Comparison of ENCODE assay signal across 6 cellular contexts in the genomic region with DNA sequence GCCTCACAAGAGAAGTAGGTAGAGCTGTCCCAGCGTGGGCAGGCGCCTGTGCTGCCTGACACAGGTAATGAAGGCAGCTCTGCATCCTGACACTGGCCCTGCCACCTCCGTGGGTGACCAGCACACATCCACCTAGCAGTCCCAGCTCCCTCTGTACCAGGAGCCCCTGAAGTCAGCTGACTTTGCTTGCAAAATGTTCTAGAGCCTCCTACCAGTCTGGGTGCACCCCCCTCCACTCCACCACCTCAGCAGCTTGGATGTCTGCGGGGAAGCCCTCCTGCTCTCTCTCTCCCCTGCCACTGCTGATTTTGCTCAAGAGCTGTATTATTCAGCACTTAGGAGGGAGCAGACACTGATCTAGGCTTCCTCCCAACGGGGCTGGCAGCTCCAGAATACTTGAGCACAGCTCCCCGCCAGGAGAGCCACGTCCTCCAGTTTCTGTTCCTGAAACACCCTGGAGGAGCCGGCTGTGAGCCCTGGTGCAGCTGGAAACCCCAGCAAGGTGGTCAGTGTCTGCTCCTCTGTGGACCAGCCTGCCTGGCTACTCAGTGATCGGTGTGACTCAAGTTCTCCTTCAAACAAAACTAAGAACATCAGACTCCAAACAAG. TPM values are rescaled to one million over a fixed set of nuclear protein-coding genes. Genes with fewer than 3 reads are reported as not detected.
DNase-seq lines count a peak whose midpoint lies in the region; ATAC-seq and TF ChIP-seq lines count a peak whose summit lies in the region.

No MANE protein-coding gene starts in this region.

- no peak for ATAC-seq in body of pancreas
- no peak for ATAC-seq in GM21786 (IDR thresholded peaks at IDR 0.05; ENCODE audit: unreplicated experiment)
- no peak for ATAC-seq in HG03442 (IDR thresholded peaks at IDR 0.05; ENCODE audit: unreplicated experiment)

- no peaks in the 10 kb centered on the region for H3K9me3 Mint-ChIP-seq in activated CD4-positive, alpha-beta T cell treated with anti-CD3 and anti-CD28 coated beads, Interleukin-2, amount 10 ng/mL, durations not matched to agents 24 days and 14 days
- H3K9me3 Mint-ChIP-seq in nephron: no peaks in the 10 kb centered on the region

- peak in 2 of 3 donors; percentile 21 to 39 for TF ChIP-seq POLR2A in body of pancreas (IDR thresholded peaks at IDR 0.05)

- no peaks in the 10 kb centered on the region for H3K36me3 ChIP-seq in body of pancreas (replicated peaks in 1 of 2; ENCODE audit: insufficient read depth in 1 of 2, low read depth in 2 of 2)

- H3K4me1 ChIP-seq in body of pancreas: peaks cover 34% of the 10 kb centered on the region

- peak overlapping the region; percentile 81 for H3K4me3 Mint-ChIP-seq in activated CD4-positive, alpha-beta T cell treated with anti-CD3 and anti-CD28 coated beads, Interleukin-2, amount 10 ng/mL, durations not matched to agents 24 days and 14 days
- peak overlapping the region; percentile 80 to 85 (median 84) for H3K4me3 Mint-ChIP-seq in nephron

- H3K27ac Mint-ChIP-seq in activated CD4-positive, alpha-beta T cell treated with anti-CD3 and anti-CD28 coated beads, Interleukin-2, amount 10 ng/mL, durations not matched to agents 24 days and 14 days: peak overlapping the region; percentile 87
- peak overlapping the region in 1 of 3 experiments; percentile 67 for H3K27ac Mint-ChIP-seq in nephron

- H3K4me1 Mint-ChIP-seq in activated CD4-positive, alpha-beta T cell treated with anti-CD3 and anti-CD28 coated beads, Interleukin-2, amount 10 ng/mL, durations not matched to agents 24 days and 14 days: peaks cover 44% of the 10 kb centered on the region
- peaks cover 20% of the 10 kb centered on the region for H3K4me1 Mint-ChIP-seq in nephron

- no peaks in the 10 kb centered on the region for H3K27me3 Mint-ChIP-seq in activated CD4-positive, alpha-beta T cell treated with anti-CD3 and anti-CD28 coated beads, Interleukin-2, amount 10 ng/mL, durations not matched to agents 24 days and 14 days
- no peaks in the 10 kb centered on the region for H3K27me3 Mint-ChIP-seq in nephron (ENCODE audit: low read depth)

- peaks cover 17% of the 10 kb centered on the region for H3K36me3 Mint-ChIP-seq in activated CD4-positive, alpha-beta T cell treated with anti-CD3 and anti-CD28 coated beads, Interleukin-2, amount 10 ng/mL, durations not matched to agents 24 days and 14 days (ENCODE audit: low read depth)
- H3K36me3 Mint-ChIP-seq in nephron (ENCODE audit: low read depth): no peaks in the 10 kb centered on the region

- H3K4me3 ChIP-seq in body of pancreas: peak overlapping the region; percentile 27 to 69

- WGBS in body of pancreas, 2 donors: 15 to 18% methylated on average over 8 to 9 of the region's 9 CpGs

- H3K27me3 ChIP-seq in body of pancreas: no peaks in the 10 kb centered on the region

- no peak for TF ChIP-seq CTCF in body of pancreas (IDR thresholded peaks at IDR 0.05)
- no peak for TF ChIP-seq CTCF in nephron (IDR thresholded peaks at IDR 0.05; ENCODE audit: unreplicated experiment in 3 of 3)

- H3K9me3 ChIP-seq in body of pancreas: no peaks in the 10 kb centered on the region

- intact Hi-C loops in activated CD4-positive, alpha-beta T cell treated with anti-CD3 and anti-CD28 coated beads, Interleukin-2, amount 10 ng/mL, durations not matched to agents 24 days and 14 days (cut with micrococcal nuclease): loop anchor here (2.0 kb wide), 1 partner anchor 78 kb away; no protein-coding TSS in a partner anchor
- intact Hi-C loops in body of pancreas (cut with DNase I): no loop called here

- H3K27ac ChIP-seq in body of pancreas: peak overlapping the region in 3 of 4 donors; percentile 42 to 89 (median 83)

- DNase-seq in activated CD4-positive, alpha-beta T cell treated with anti-CD3 and anti-CD28 coated beads, Interleukin-2, amount 10 ng/mL, durations not matched to agents 24 days and 14 days: peak; percentile 76
- no peak for DNase-seq in activated CD4-positive, alpha-beta T cell treated with anti-CD3 and anti-CD28 coated beads for 4 hours
- peak in 1 of 4 donors; percentile 56 for DNase-seq in body of pancreas

RNA-seq across cellular contexts. Expression of a gene that starts 1.0 kb away (rescaled TPM):
- 47.3 and 49.7 TPM in 2 replicates for total RNA-seq in activated CD4-positive, alpha-beta T cell treated with anti-CD3 and anti-CD28 coated beads, Interleukin-2, amount 10 ng/mL, durations not matched to agents 24 days and 14 days
- total RNA-seq in body of pancreas: 10 to 100 TPM; 16.6 to 27.7 TPM

RNA-seq across cellular contexts. Expression of a gene that starts 1.1 kb away (rescaled TPM):
- 68.8 and 69.9 TPM in 2 replicates for total RNA-seq in activated CD4-positive, alpha-beta T cell treated with anti-CD3 and anti-CD28 coated beads, Interleukin-2, amount 10 ng/mL, durations not matched to agents 24 days and 14 days
- total RNA-seq in body of pancreas: 10 to 100 TPM in 1 of 2 donors, 1 to 10 TPM in 1; 5.7 to 10.2 TPM

RNA-seq across cellular contexts. Expression of a gene that starts 18.9 kb away (rescaled TPM):
- total RNA-seq in activated CD4-positive, alpha-beta T cell treated with anti-CD3 and anti-CD28 coated beads, Interleukin-2, amount 10 ng/mL, durations not matched to agents 24 days and 14 days: 3.0 and 3.3 TPM in 2 replicates
- under 1 TPM in 1 of 2 donors, not detected in 1; 0.26 TPM for total RNA-seq in body of pancreas

RNA-seq across cellular contexts. Expression of a gene that starts 42.3 kb away (rescaled TPM):
- total RNA-seq in activated CD4-positive, alpha-beta T cell treated with anti-CD3 and anti-CD28 coated beads, Interleukin-2, amount 10 ng/mL, durations not matched to agents 24 days and 14 days: 95.7 and 102 TPM in 2 replicates
- 10 to 100 TPM; 16.9 to 28.7 TPM for total RNA-seq in body of pancreas

RNA-seq across cellular contexts. Expression of a gene that starts 54.3 kb away (rescaled TPM):
- total RNA-seq in activated CD4-positive, alpha-beta T cell treated with anti-CD3 and anti-CD28 coated beads, Interleukin-2, amount 10 ng/mL, durations not matched to agents 24 days and 14 days: 222 and 228 TPM in 2 replicates
- 100 to 1,000 TPM; 126 to 177 TPM for total RNA-seq in body of pancreas
